Comparison of ENCODE assay signal across 13 cellular contexts in the genomic region with DNA sequence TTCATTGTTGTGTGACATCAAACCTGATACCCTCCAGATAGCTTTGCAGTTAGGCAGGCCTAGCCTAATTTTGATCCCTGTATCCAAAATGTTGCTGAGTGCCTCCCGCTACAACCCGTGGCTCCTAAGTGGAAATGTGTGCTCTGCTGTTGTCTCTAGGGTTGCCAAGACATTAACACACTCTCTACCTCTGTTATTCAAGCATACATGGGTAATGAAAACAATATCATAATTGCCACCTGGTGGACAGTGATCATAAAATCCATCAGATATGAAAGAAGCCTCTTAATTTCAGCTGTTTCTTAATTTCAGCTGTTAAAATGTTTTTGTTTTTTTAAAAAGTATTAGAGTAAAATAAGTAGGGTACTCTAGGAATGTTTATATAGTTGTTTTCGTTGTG.
DNase-seq lines count a peak whose midpoint lies in the region; ATAC-seq and TF ChIP-seq lines count a peak whose summit lies in the region.
"Had no signal": no experiment of that assay in that cellular context is flagged by ENCODE, and none has a peak within 500 bp of the region (broad histone marks: within the 10 kb centered on the region; RNA-seq: fewer than 3 reads in every experiment).

No MANE protein-coding gene starts in this region.

- H3K4me1 ChIP-seq in smooth muscle cell (ENCODE audit: low read depth) = peaks cover 25% of the 10 kb centered on the region
- H3K4me1 ChIP-seq: Peyer's patch had no signal

- no peaks in the 10 kb centered on the region for H3K36me3 ChIP-seq in smooth muscle cell (ENCODE audit: low read depth)
- H3K36me3 ChIP-seq: BLaER1 treated with 17β-estradiol and CSF1 and Interleukin-3, amounts not matched to agents 10 nM and 100 nM; HAP-1; Peyer's patch had no signal

- WGBS in smooth muscle cell (ENCODE audit: low lambda C conversion rate) = 93% methylated on average over 3 of the region's 3 CpGs

- DNase-seq in NCI-H510A treated with DMSO at 0.1 percent for 48 hours (lab: John Stamatoyannopoulos, UW) (peak; percentile 5), NCI-H510A (lab: John Stamatoyannopoulos, UW) (no peak), NCI-H226 (peak; percentile 22), endothelial cell (ENCODE audit: low spot score) (no peak), smooth muscle cell (lab: John Stamatoyannopoulos, UW; ENCODE audit: unreplicated experiment) (no peak)
- DNase-seq in stimulated activated CD4-positive, alpha-beta T cell treated with anti-CD3 and anti-CD28 coated beads, Interleukin-4, amount 100 ng/mL, for 1 hour = no peak
- DNase-seq: activated naive CD4-positive, alpha-beta T cell treated with anti-CD3 and anti-CD28 coated beads for 36 hours; Peyer's patch had no signal

- ATAC-seq in HG02973 (IDR thresholded peaks at IDR 0.05; ENCODE audit: unreplicated experiment) (no peak), GM19455 (IDR thresholded peaks at IDR 0.05; ENCODE audit: unreplicated experiment) (no peak)
- ATAC-seq: left lobe of liver had no signal

- H3K4me1 Mint-ChIP-seq in endothelial cell (ENCODE audit: unreplicated experiment) = peaks cover 8% of the 10 kb centered on the region

- H4K20me1 ChIP-seq in smooth muscle cell (ENCODE audit: low read depth) = peaks cover 4% of the 10 kb centered on the region
- H4K20me1 ChIP-seq: BLaER1 treated with 17β-estradiol and CSF1 and Interleukin-3, amounts not matched to agents 10 nM and 100 nM had no signal

- no peaks in the 10 kb centered on the region for H3K9me3 Mint-ChIP-seq in endothelial cell (ENCODE audit: unreplicated experiment)
- H3K9me3 Mint-ChIP-seq: activated naive CD4-positive, alpha-beta T cell treated with anti-CD3 and anti-CD28 coated beads for 36 hours had no signal

- no peak overlapping the region for H3K4me2 ChIP-seq in smooth muscle cell
- H3K4me2 ChIP-seq: BLaER1 treated with 17β-estradiol and CSF1 and Interleukin-3, amounts not matched to agents 10 nM and 100 nM had no signal

- TF ChIP-seq CTCF in endothelial cell (IDR thresholded peaks at IDR 0.05; ENCODE audit: unreplicated experiment) = peak; percentile 48
- peak; percentile 26 for TF ChIP-seq CTCF in smooth muscle cell (IDR thresholded peaks at IDR 0.05; ENCODE audit: borderline replicate concordance, insufficient read depth, poor library complexity, severe bottlenecking)

- no peak overlapping the region for H2AFZ ChIP-seq in smooth muscle cell (ENCODE audit: low read depth)

- H3K4me3 ChIP-seq in smooth muscle cell = no peak overlapping the region
- H3K4me3 ChIP-seq: BLaER1 treated with 17β-estradiol and CSF1 and Interleukin-3, amounts not matched to agents 10 nM and 100 nM; HAP-1; Peyer's patch had no signal

- peak overlapping the region; percentile 40 for H3K27ac ChIP-seq in smooth muscle cell (ENCODE audit: low read depth)
- H3K27ac ChIP-seq: BLaER1 treated with 17β-estradiol and CSF1 and Interleukin-3, amounts not matched to agents 10 nM and 100 nM; Peyer's patch had no signal

- H3K4me3 Mint-ChIP-seq in endothelial cell (ENCODE audit: unreplicated experiment) = no peak overlapping the region
- H3K4me3 Mint-ChIP-seq: activated naive CD4-positive, alpha-beta T cell treated with anti-CD3 and anti-CD28 coated beads for 36 hours had no signal

- no peaks in the 10 kb centered on the region for H3K9me3 ChIP-seq in smooth muscle cell (replicated peaks; ENCODE audit: low read depth)
- H3K9me3 ChIP-seq: BLaER1 treated with 17β-estradiol and CSF1 and Interleukin-3, amounts not matched to agents 10 nM and 100 nM; HAP-1; Peyer's patch had no signal

- H3F3A ChIP-seq in smooth muscle cell (ENCODE audit: low read depth) = no peaks in the 10 kb centered on the region

- no peak overlapping the region for H3K27ac Mint-ChIP-seq in endothelial cell (ENCODE audit: unreplicated experiment)
- H3K27ac Mint-ChIP-seq: activated naive CD4-positive, alpha-beta T cell treated with anti-CD3 and anti-CD28 coated beads for 36 hours had no signal

- H3K27me3 ChIP-seq in smooth muscle cell (ENCODE audit: low read depth) = no peaks in the 10 kb centered on the region
- H3K27me3 ChIP-seq: BLaER1 treated with 17β-estradiol and CSF1 and Interleukin-3, amounts not matched to agents 10 nM and 100 nM; Peyer's patch had no signal

- H3K27me3 Mint-ChIP-seq in endothelial cell (ENCODE audit: unreplicated experiment) = no peaks in the 10 kb centered on the region

- no peak overlapping the region for H3K9ac ChIP-seq in smooth muscle cell (ENCODE audit: low read depth)
- H3K9ac ChIP-seq: BLaER1 treated with 17β-estradiol and CSF1 and Interleukin-3, amounts not matched to agents 10 nM and 100 nM had no signal

- H3K36me3 Mint-ChIP-seq in endothelial cell (ENCODE audit: low read depth, unreplicated experiment) = no peaks in the 10 kb centered on the region

- peaks cover 60% of the 10 kb centered on the region for H3K79me2 ChIP-seq in smooth muscle cell (ENCODE audit: low read depth)

Comparison
In these comparisons a context has a peak if more than half of its experiments do, and no peak if none do; other contexts are left out.
1. DNase-seq: peak in NCI-H510A treated with DMSO at 0.1 percent for 48 hours (single experiment) and NCI-H226 (single experiment); none in NCI-H510A (single experiment), endothelial cell (single experiment), smooth muscle cell (single experiment) and stimulated activated CD4-positive, alpha-beta T cell treated with anti-CD3 and anti-CD28 coated beads, Interleukin-4, amount 100 ng/mL, for 1 hour (single experiment).